In genomic region chr18:77103181-77103875, GRCh38 we compare ENCODE assay signal across 8 cellular contexts. TPM values are rescaled to one million over a fixed set of nuclear protein-coding genes. Genes with fewer than 3 reads are reported as not detected.
DNase-seq lines count a peak whose midpoint lies in the region; ATAC-seq, FAIRE-seq and TF ChIP-seq lines count a peak whose summit lies in the region.

No MANE protein-coding gene starts in this region.

- TF ChIP-seq CTCF in foreskin fibroblast (IDR thresholded peaks at IDR 0.05; ENCODE audit: low read depth, low read length), result no peak

- POLR2A ChIA-PET in activated CD4-positive, alpha-beta memory T cell treated with anti-CD3 and anti-CD28 coated beads for 36 hours (lab: Charles Lee), result interaction anchor here (2.1 to 3.1 kb wide), 5 partner anchors 20 to 40 kb away, joined by 17 to 68 read pairs (median 23); no protein-coding TSS in a partner anchor

- peak overlapping the region; percentile 100 for H3K27ac Mint-ChIP-seq in activated CD4-positive, alpha-beta memory T cell treated with anti-CD3 and anti-CD28 coated beads for 36 hours

- peak; percentile 15 for DNase-seq in ELR (ENCODE audit: low read depth)
- DNase-seq in activated CD4-positive, alpha-beta memory T cell treated with anti-CD3 and anti-CD28 coated beads for 36 hours, result no peak
- peak; percentile 29 to 55 for DNase-seq in foreskin fibroblast
- no peak for DNase-seq in GM12892 (ENCODE audit: insufficient read length)
- no peak for DNase-seq in HUDEP-2 (lab: John Stamatoyannopoulos, UW; ENCODE audit: unreplicated experiment in 76 of 76)
- no peak for DNase-seq in kidney tubule cell (ENCODE audit: low spot score)

- no peak for FAIRE-seq in GM12892 (lab: Jason Lieb, UNC)

- peaks cover 0 to 6% (median 2%) of the 10 kb centered on the region in 3 donors for H3K36me3 ChIP-seq in skeletal muscle tissue (ENCODE audit: control insufficient read depth in 3 of 3, insufficient read depth in 3 of 3, low read length in 3 of 3)

- H3K4me1 ChIP-seq in skeletal muscle tissue (ENCODE audit: control insufficient read depth in 3 of 3, insufficient read depth in 3 of 3, low read length in 3 of 3), result peaks cover 53 to 84% (median 66%) of the 10 kb centered on the region in 3 donors

- H3K4me3 Mint-ChIP-seq in activated CD4-positive, alpha-beta memory T cell treated with anti-CD3 and anti-CD28 coated beads for 36 hours, result no peak overlapping the region

- peak overlapping the region; percentile 87 for H3K27ac ChIP-seq in skeletal muscle tissue (ENCODE audit: low read depth, low read length)

- CTCF ChIA-PET in activated CD4-positive, alpha-beta memory T cell treated with anti-CD3 and anti-CD28 coated beads for 36 hours (lab: Charles Lee), result interaction anchor here (1.6 to 3.8 kb wide), 5 partner anchors 21 to 49 kb away, joined by 6 to 23 read pairs (median 12); no protein-coding TSS in a partner anchor

- peaks cover 97% of the 10 kb centered on the region for H3K4me1 Mint-ChIP-seq in activated CD4-positive, alpha-beta memory T cell treated with anti-CD3 and anti-CD28 coated beads for 36 hours (ENCODE audit: low read depth)

- H3K9ac ChIP-seq in skeletal muscle tissue (ENCODE audit: low read depth in 1 of 3, low read length in 3 of 3), result peak overlapping the region in 1 of 3 donors; percentile 55

- no peak for TF ChIP-seq POLR2A in GM12892 (IDR thresholded peaks at IDR 0.05; ENCODE audit: low read depth, low read length)

- no peak for ATAC-seq in HG02870 (IDR thresholded peaks at IDR 0.05; ENCODE audit: unreplicated experiment)

- peaks cover 49% of the 10 kb centered on the region for H3K36me3 Mint-ChIP-seq in activated CD4-positive, alpha-beta memory T cell treated with anti-CD3 and anti-CD28 coated beads for 36 hours

- H3K9me3 ChIP-seq in skeletal muscle tissue (ENCODE audit: control insufficient read depth in 3 of 3, low read length in 3 of 3), result no peaks in the 10 kb centered on the region

- H3K4me3 ChIP-seq in foreskin fibroblast (ENCODE audit: low read depth in 1 of 2, low read length in 2 of 2) (no peak overlapping the region), skeletal muscle tissue (ENCODE audit: low read length in 3 of 3) (no peak overlapping the region)

- intact Hi-C loops in activated CD4-positive, alpha-beta memory T cell treated with anti-CD3 and anti-CD28 coated beads for 36 hours (cut with micrococcal nuclease), result loop anchor here (5.0 to 10.0 kb wide), 2 partner anchors 39 to 279 kb away; partner anchors contain the start of gene ZNF236

- H3K9me3 Mint-ChIP-seq in activated CD4-positive, alpha-beta memory T cell treated with anti-CD3 and anti-CD28 coated beads for 36 hours, result peaks cover 3% of the 10 kb centered on the region

- no peaks in the 10 kb centered on the region for H3K27me3 Mint-ChIP-seq in activated CD4-positive, alpha-beta memory T cell treated with anti-CD3 and anti-CD28 coated beads for 36 hours

- H3K27me3 ChIP-seq in skeletal muscle tissue (ENCODE audit: control insufficient read depth in 3 of 3, insufficient read depth in 3 of 3, low read length in 3 of 3), result no peaks in the 10 kb centered on the region

RNA-seq across cellular contexts. Expression of gene MBP, which starts 29.3 kb away (rescaled TPM):
- 10 to 100 TPM; 38.9 to 40.4 TPM for total RNA-seq in activated CD4-positive, alpha-beta memory T cell treated with anti-CD3 and anti-CD28 coated beads for 36 hours
- 22.4 TPM for total RNA-seq in skeletal muscle tissue
- polyA plus RNA-seq in GM12892 (2012; ENCODE audit: missing spikeins), result 26.6 TPM

Comparison
In these comparisons a context has a peak if more than half of its experiments do, and no peak if none do; other contexts are left out.
1. DNase-seq: peak in ELR (single experiment) and foreskin fibroblast (2 of 2); none in activated CD4-positive, alpha-beta memory T cell treated with anti-CD3 and anti-CD28 coated beads for 36 hours (single experiment), GM12892 (single experiment), HUDEP-2 (0 of 76) and kidney tubule cell (single experiment).